13 cellular contexts compared by ENCODE assay signal in genomic region chr6:158024566-158025297, GRCh38. TPM values are rescaled to one million over a fixed set of nuclear protein-coding genes. Genes with fewer than 3 reads are reported as not detected.
DNase-seq lines count a peak whose midpoint lies in the region; ATAC-seq, FAIRE-seq and TF ChIP-seq lines count a peak whose summit lies in the region.
"Had no signal": no experiment of that assay in that cellular context is flagged by ENCODE, and none has a peak within 500 bp of the region (broad histone marks: within the 10 kb centered on the region; RNA-seq: fewer than 3 reads in every experiment).

No MANE protein-coding gene starts in this region.

- H3K79me1 ChIP-seq in mesenchymal stem cell (replicated peaks; ENCODE audit: low read length, poor library complexity, severe bottlenecking), result peaks cover 25% of the 10 kb centered on the region

- no peak overlapping the region for H2BK5ac ChIP-seq in mesenchymal stem cell (ENCODE audit: low read depth, low read length, poor library complexity, severe bottlenecking)

- H3K4me2 ChIP-seq in A549, result peak overlapping the region; percentile 62
- no peak overlapping the region for H3K4me2 ChIP-seq in mesenchymal stem cell (ENCODE audit: low read length, poor library complexity, severe bottlenecking)

- peak overlapping the region; percentile 87 to 94 for H3K27ac ChIP-seq in A549
- H3K27ac ChIP-seq in CD4-positive, alpha-beta memory T cell (ENCODE audit: low read depth, low read length), result peak overlapping the region; percentile 75
- H3K27ac ChIP-seq in mesenchymal stem cell (ENCODE audit: low read length, poor library complexity, severe bottlenecking), result peak overlapping the region; percentile 8
- no peak overlapping the region for H3K27ac ChIP-seq in foreskin keratinocyte

- H3K9ac ChIP-seq in mesenchymal stem cell (ENCODE audit: low read length), result peak overlapping the region; percentile 89

- ATAC-seq in A549 (no peak), GM18907 (IDR thresholded peaks at IDR 0.05; ENCODE audit: unreplicated experiment) (no peak), foreskin keratinocyte (no peak)
- no peak for ATAC-seq in activated CD8-positive, alpha-beta T cell treated with anti-CD3 and anti-CD28 coated beads for 36 hours

- no peaks in the 10 kb centered on the region for H3K27me3 Mint-ChIP-seq in CD4-positive, alpha-beta memory T cell
- H3K27me3 Mint-ChIP-seq in activated CD8-positive, alpha-beta T cell treated with anti-CD3 and anti-CD28 coated beads for 36 hours, result no peaks in the 10 kb centered on the region

- no peak overlapping the region for H4K8ac ChIP-seq in mesenchymal stem cell (ENCODE audit: low read length)

- H3K4me1 Mint-ChIP-seq in CD4-positive, alpha-beta memory T cell, result peaks cover 22 to 60% (median 31%) of the 10 kb centered on the region in 4 donors
- peaks cover 27% of the 10 kb centered on the region for H3K4me1 Mint-ChIP-seq in activated CD8-positive, alpha-beta T cell treated with anti-CD3 and anti-CD28 coated beads for 36 hours (ENCODE audit: low read depth)

- H3K9me3 ChIP-seq in A549, result no peaks in the 10 kb centered on the region
- no peaks in the 10 kb centered on the region for H3K9me3 ChIP-seq in CD4-positive, alpha-beta memory T cell (ENCODE audit: control insufficient read depth in 1 of 2, low read length in 2 of 2)
- no peaks in the 10 kb centered on the region for H3K9me3 ChIP-seq in mesenchymal stem cell (ENCODE audit: control insufficient read depth, low read length)

- no peak for TF ChIP-seq EP300 in A549 (IDR thresholded peaks at IDR 0.05)

- intact Hi-C loops in CD4-positive, alpha-beta memory T cell (cut with micrococcal nuclease), result loop anchor here (10.0 kb wide), 1 partner anchor 90 kb away; no protein-coding TSS in a partner anchor
- intact Hi-C loops in activated CD8-positive, alpha-beta T cell treated with anti-CD3 and anti-CD28 coated beads for 36 hours (cut with micrococcal nuclease), result loop anchor here (5.0 kb wide), 1 partner anchor 42 kb away; the partner anchor contains the start of gene SYNJ2

- H3K9me3 Mint-ChIP-seq in CD4-positive, alpha-beta memory T cell, result no peaks in the 10 kb centered on the region
- H3K9me3 Mint-ChIP-seq in activated CD8-positive, alpha-beta T cell treated with anti-CD3 and anti-CD28 coated beads for 36 hours, result no peaks in the 10 kb centered on the region

- peak overlapping the region; percentile 53 to 97 (median 82) for H3K27ac Mint-ChIP-seq in CD4-positive, alpha-beta memory T cell
- peak overlapping the region; percentile 50 for H3K27ac Mint-ChIP-seq in activated CD8-positive, alpha-beta T cell treated with anti-CD3 and anti-CD28 coated beads for 36 hours

- H3K4me3 ChIP-seq in A549 (no peak overlapping the region), mesenchymal stem cell (ENCODE audit: insufficient read depth in 1 of 2, low read depth in 1 of 2, low read length in 2 of 2) (no peak overlapping the region), foreskin fibroblast (ENCODE audit: low read depth in 1 of 2, low read length in 2 of 2) (no peak overlapping the region)
- no peak overlapping the region for H3K4me3 ChIP-seq in CD4-positive, alpha-beta memory T cell (ENCODE audit: low read length in 2 of 2)

- H3K36me3 ChIP-seq in CD4-positive, alpha-beta memory T cell (ENCODE audit: insufficient read depth, low read length), result peaks cover 7% of the 10 kb centered on the region
- peaks cover 48 to 52% of the 10 kb centered on the region in 2 experiments for H3K36me3 ChIP-seq in mesenchymal stem cell (ENCODE audit: control insufficient read depth in 1 of 2, insufficient read depth in 2 of 2, low read depth in 1 of 2, low read length in 2 of 2)

- H3K14ac ChIP-seq in mesenchymal stem cell (ENCODE audit: low read length in 2 of 2), result no peak overlapping the region

- H3K23ac ChIP-seq in mesenchymal stem cell (ENCODE audit: low read length in 2 of 2), result no peak overlapping the region

- no peak for FAIRE-seq in A549 (lab: Jason Lieb, UNC)
- FAIRE-seq: GM12892 had no signal

- peak overlapping the region in 1 of 8 donors; percentile 30 for H3K4me3 Mint-ChIP-seq in CD4-positive, alpha-beta memory T cell
- no peak overlapping the region for H3K4me3 Mint-ChIP-seq in activated CD8-positive, alpha-beta T cell treated with anti-CD3 and anti-CD28 coated beads for 36 hours
- H3K4me3 Mint-ChIP-seq: CD14-positive monocyte had no signal

- H2AFZ ChIP-seq in mesenchymal stem cell (ENCODE audit: low read depth, low read length), result no peak overlapping the region

- no peak overlapping the region for H4K91ac ChIP-seq in mesenchymal stem cell (ENCODE audit: low read length)

- TF ChIP-seq POLR2A in A549 (IDR thresholded peaks at IDR 0.05; ENCODE audit: low read length), result no peak

- H2BK15ac ChIP-seq in mesenchymal stem cell (ENCODE audit: low read depth, poor library complexity, severe bottlenecking), result no peak overlapping the region

- CTCF ChIA-PET in A549 (lab: Yijun Ruan, JAX), result interaction anchor here (2.3 kb wide), 1 partner anchor 9 kb away, joined by 10 read pairs; no protein-coding TSS in a partner anchor
- CTCF ChIA-PET in CD4-positive, alpha-beta memory T cell (lab: Charles Lee; ENCODE audit: partially characterized antibody), result interaction anchor here (2.3 to 3.1 kb wide), 2 partner anchors 34 to 47 kb away, joined by 28 to 54 read pairs; no protein-coding TSS in a partner anchor
- CTCF ChIA-PET in activated CD8-positive, alpha-beta T cell treated with anti-CD3 and anti-CD28 coated beads for 36 hours (lab: Charles Lee), result interaction anchor here (1.4 kb wide), 1 partner anchor 9 kb away, joined by 4 read pairs; no protein-coding TSS in a partner anchor

- peaks cover 62% of the 10 kb centered on the region for H3K4me1 ChIP-seq in A549
- peaks cover 43% of the 10 kb centered on the region for H3K4me1 ChIP-seq in CD4-positive, alpha-beta memory T cell (ENCODE audit: insufficient read depth, low read length)
- H3K4me1 ChIP-seq in mesenchymal stem cell (ENCODE audit: control insufficient read depth, insufficient read depth, low read depth, low read length), result peaks cover 56% of the 10 kb centered on the region
- peaks cover 9% of the 10 kb centered on the region for H3K4me1 ChIP-seq in foreskin keratinocyte

- WGBS in A549 (ENCODE audit: missing lambda C conversion rate), result 63% methylated on average over 16 of the region's 16 CpGs
- WGBS in mesenchymal stem cell, result 67% methylated on average over 16 of the region's 16 CpGs

- H2AK5ac ChIP-seq in mesenchymal stem cell (ENCODE audit: low read length, severe bottlenecking), result peak overlapping the region; percentile 7

- H3K36me3 Mint-ChIP-seq in CD4-positive, alpha-beta memory T cell, result peaks cover 13 to 19% of the 10 kb centered on the region in 2 donors
- H3K36me3 Mint-ChIP-seq in activated CD8-positive, alpha-beta T cell treated with anti-CD3 and anti-CD28 coated beads for 36 hours (ENCODE audit: low read depth), result peaks cover 15% of the 10 kb centered on the region

- H2BK12ac ChIP-seq in mesenchymal stem cell (ENCODE audit: low read length in 2 of 2), result peak overlapping the region; percentile 40 to 94

- no peak for TF ChIP-seq RAD21 in A549 (conservative IDR thresholded peaks at IDR 0.05 in 1 of 2, IDR thresholded peaks at IDR 0.05 in 1 of 2)

- peak overlapping the region; percentile 58 to 87 for H3K18ac ChIP-seq in mesenchymal stem cell (ENCODE audit: low read depth in 1 of 2, low read length in 2 of 2)

- H3K4ac ChIP-seq in mesenchymal stem cell (ENCODE audit: low read depth in 1 of 2, low read length in 2 of 2), result peak overlapping the region; percentile 1 to 60

- H2BK120ac ChIP-seq in mesenchymal stem cell (ENCODE audit: low read depth, low read length), result no peak overlapping the region

- no peak for DNase-seq in A549 (ENCODE audit: low read depth in 1 of 2, low spot score in 1 of 2)
- no peak for DNase-seq in CD4-positive, alpha-beta memory T cell
- DNase-seq in activated CD8-positive, alpha-beta T cell treated with anti-CD3 and anti-CD28 coated beads for 36 hours, result no peak
- peak; percentile 41 for DNase-seq in mesenchymal stem cell
- no peak for DNase-seq in foreskin fibroblast
- DNase-seq in foreskin keratinocyte, result no peak
- DNase-seq: anterior cingulate cortex; NCI-H1092 treated with DMSO at 0.1 percent for 48 hours; NCI-H446; stimulated activated CD4-positive, alpha-beta T cell treated with anti-CD3 and anti-CD28 coated beads, Interleukin-15, amount 100 ng/mL, for 24 hours had no signal

- no peak for TF ChIP-seq CTCF in A549 (IDR thresholded peaks at IDR 0.05)
- TF ChIP-seq CTCF in activated CD8-positive, alpha-beta T cell treated with anti-CD3 and anti-CD28 coated beads for 36 hours (IDR thresholded peaks at IDR 0.05), result no peak
- TF ChIP-seq CTCF in foreskin fibroblast (IDR thresholded peaks at IDR 0.05; ENCODE audit: low read depth, low read length), result no peak
- no peak for TF ChIP-seq CTCF in foreskin keratinocyte (conservative IDR thresholded peaks at IDR 0.05)

- POLR2A ChIA-PET in A549 (lab: Yijun Ruan, JAX), result no interaction called here
- POLR2A ChIA-PET in CD4-positive, alpha-beta memory T cell (lab: Charles Lee; ENCODE audit: partially characterized antibody), result no interaction called here
- POLR2A ChIA-PET in activated CD8-positive, alpha-beta T cell treated with anti-CD3 and anti-CD28 coated beads for 36 hours (lab: Charles Lee), result no interaction called here

- H3K27me3 ChIP-seq in CD4-positive, alpha-beta memory T cell (ENCODE audit: insufficient read depth, low read length), result no peaks in the 10 kb centered on the region
- H3K27me3 ChIP-seq in mesenchymal stem cell (ENCODE audit: control insufficient read depth in 1 of 2, insufficient read depth in 1 of 2, low read length in 2 of 2) (no peaks in the 10 kb centered on the region), foreskin keratinocyte (no peaks in the 10 kb centered on the region)

TF ChIP-seq in A549, 52 proteins besides CTCF, POLR2A, EP300 and RAD21 (continues in another document):
- TF ChIP-seq MAX (IDR thresholded peaks at IDR 0.05) (no peak), FOSL2 (IDR thresholded peaks at IDR 0.05) (no peak), FOSL2 (CRISPR knock-in tag; IDR thresholded peaks at IDR 0.05) (no peak)

RNA-seq across cellular contexts. Expression of gene SYNJ2, which starts 43.1 kb away (rescaled TPM):
- polyA plus RNA-seq in A549 (2011; rRNA removed), result 22.3 and 24.7 TPM in 2 replicates
- 28.9 and 30.2 TPM in 2 replicates for polyA plus RNA-seq in A549 (2012; cell fraction: cytosol; rRNA removed)
- 21.6 and 25.1 TPM in 2 replicates for polyA plus RNA-seq in A549 (2012; cell fraction: nucleus; rRNA removed)
- 26.5 to 28.5 TPM (median 26.7 TPM) in 3 replicates for polyA plus RNA-seq in A549 (2017; fragmentation: RNase III; extraction: RNeasy Plus Mini Kit Qiagen cat#74134 plus additional on column Dnase treatment)
- polyA minus RNA-seq in A549 (2011; rRNA and poly(A)+ RNA removed), result 31.0 and 31.9 TPM in 2 replicates
- total RNA-seq in CD4-positive, alpha-beta memory T cell, result 10 to 100 TPM; 17.2 to 17.4 TPM
- 10 to 100 TPM; 14.5 to 14.6 TPM for polyA plus RNA-seq in CD4-positive, alpha-beta memory T cell
- total RNA-seq in activated CD8-positive, alpha-beta T cell treated with anti-CD3 and anti-CD28 coated beads for 36 hours, result 10 to 100 TPM; 27.7 to 28.5 TPM
- 14.0 TPM for polyA plus RNA-seq in mesenchymal stem cell (2013, experiment 1 of 2)
- 12.9 TPM for polyA plus RNA-seq in mesenchymal stem cell (2013, experiment 2 of 2)
- total RNA-seq in foreskin keratinocyte, result 15.7 and 16.2 TPM in 2 replicates
- polyA plus RNA-seq in foreskin keratinocyte, result 8.6 and 11.1 TPM in 2 replicates
